ENCODE assay signal across 8 cellular contexts in the genomic region with DNA sequence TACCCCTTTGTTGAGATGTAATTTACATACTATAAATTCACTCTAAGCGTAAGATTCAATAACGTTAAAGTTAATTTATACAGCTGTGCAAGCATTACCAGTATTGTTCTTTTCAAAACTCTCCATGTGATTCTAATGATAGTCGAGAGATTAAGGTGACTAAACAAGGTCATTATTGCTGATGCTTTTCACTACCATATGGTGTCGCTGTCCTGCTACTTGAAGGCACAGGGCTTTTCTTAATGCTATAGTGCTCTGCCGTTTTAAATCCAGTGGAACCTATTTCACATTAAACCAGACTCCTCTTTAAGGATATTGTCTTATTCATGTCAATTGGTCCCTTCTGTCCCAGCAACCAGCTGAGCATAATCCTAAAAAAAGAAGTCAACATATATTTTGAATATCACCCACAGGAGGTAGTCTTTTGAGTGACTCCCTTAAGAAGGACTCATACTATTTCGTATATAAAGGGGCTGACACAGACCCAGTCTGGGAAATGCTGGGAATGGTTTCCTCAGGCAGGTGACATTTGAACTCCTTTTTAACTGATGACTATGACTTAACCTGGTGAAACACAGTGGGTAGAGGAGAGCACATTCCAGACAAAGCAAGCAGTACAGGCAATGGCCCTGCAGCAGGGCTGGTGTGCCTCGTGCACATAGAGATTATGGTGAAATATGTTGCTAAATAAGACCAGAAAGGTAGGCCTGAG. TPM values are rescaled to one million over a fixed set of nuclear protein-coding genes. Genes with fewer than 3 reads are reported as not detected.
A peak's percentile ranks its signal among the peaks of the same experiment; 100 is the strongest.
DNase-seq lines count a peak whose midpoint lies in the region; ATAC-seq and TF ChIP-seq lines count a peak whose summit lies in the region.

No MANE protein-coding gene starts in this region.

- H3K4me3 ChIP-seq in ascending aorta = no peak overlapping the region
- H3K4me3 ChIP-seq in thyroid gland (replicated peaks in 1 of 3) = no peak overlapping the region

- intact Hi-C loops in ascending aorta (cut with DNase I) (no loop called here), thyroid gland (cut with DNase I) (no loop called here)

- H3K9me3 ChIP-seq in ascending aorta (no peaks in the 10 kb centered on the region), thyroid gland (no peaks in the 10 kb centered on the region)

- DNase-seq in DMS53 (lab: John Stamatoyannopoulos, UW) (peak; percentile 84), NCI-H446 treated with DMSO at 0.1 percent for 48 hours (lab: John Stamatoyannopoulos, UW) (peak; percentile 49), ascending aorta (ENCODE audit: low spot score in 2 of 2) (no peak), inferior parietal cortex (ENCODE audit: extremely low spot score) (peak; percentile 63), thyroid gland (no peak), activated T-cell treated with anti-CD3 and anti-CD28 coated beads for 4 hours (no peak)

- H3K27me3 ChIP-seq in ascending aorta = no peaks in the 10 kb centered on the region
- no peaks in the 10 kb centered on the region for H3K27me3 ChIP-seq in thyroid gland

- TF ChIP-seq CTCF in ascending aorta (IDR thresholded peaks at IDR 0.05) (peak; percentile 24 to 39 (median 30)), thyroid gland (IDR thresholded peaks at IDR 0.05) (peak in 5 of 6 experiments; percentile 33 to 66 (median 57))

- H3K4me1 ChIP-seq in ascending aorta (no peaks in the 10 kb centered on the region), thyroid gland (no peaks in the 10 kb centered on the region)

- no peak overlapping the region for H3K27ac ChIP-seq in ascending aorta
- no peak overlapping the region for H3K27ac ChIP-seq in thyroid gland

- ATAC-seq in GM19351 (IDR thresholded peaks at IDR 0.05; ENCODE audit: unreplicated experiment) = peak; percentile 94
- ATAC-seq in HG03175 (IDR thresholded peaks at IDR 0.05; ENCODE audit: unreplicated experiment) = peak; percentile 84

- 28 to 32% methylated on average over 7 of the region's 7 CpGs for WGBS in thyroid gland, 2 donors

- no peak for TF ChIP-seq POLR2A in thyroid gland (IDR thresholded peaks at IDR 0.05)

- H3K36me3 ChIP-seq in ascending aorta (no peaks in the 10 kb centered on the region), thyroid gland (no peaks in the 10 kb centered on the region)

RNA-seq across cellular contexts. Expression of a gene that starts 53.9 kb away (rescaled TPM):
- total RNA-seq in ascending aorta (5.5 TPM), thyroid gland (10 to 100 TPM in 1 of 4 donors, 1 to 10 TPM in 3; 3.2 to 10.6 (median 7.2) TPM)

Comparison
In these comparisons a context has a peak if more than half of its experiments do, and no peak if none do; other contexts are left out.
1. DNase-seq: peak in DMS53 (single experiment), NCI-H446 treated with DMSO at 0.1 percent for 48 hours (single experiment) and inferior parietal cortex (single experiment); none in ascending aorta (0 of 2), thyroid gland (0 of 2) and activated T-cell treated with anti-CD3 and anti-CD28 coated beads for 4 hours (single experiment).